In genomic region chr16:50879873-50880695, GRCh38 we compare ENCODE assay signal across 13 cellular contexts.
A peak's percentile ranks its signal among the peaks of the same experiment; 100 is the strongest.
DNase-seq lines count a peak whose midpoint lies in the region; ATAC-seq and TF ChIP-seq lines count a peak whose summit lies in the region.
"Had no signal": no experiment of that assay in that cellular context is flagged by ENCODE, and none has a peak within 500 bp of the region (broad histone marks: within the 10 kb centered on the region; RNA-seq: fewer than 3 reads in every experiment).

No MANE protein-coding gene starts in this region.

- H3K4me1 ChIP-seq in colonic mucosa: no peaks in the 10 kb centered on the region

- no peaks in the 10 kb centered on the region for H3K9me3 ChIP-seq in colonic mucosa

- no peak overlapping the region for H3K27ac ChIP-seq in colonic mucosa
- H3K27ac ChIP-seq: C4-2B, SK-N-MC had no signal

- ATAC-seq in GM18517 (IDR thresholded peaks at IDR 0.05; ENCODE audit: unreplicated experiment): no peak
- ATAC-seq: left cardiac atrium, right cardiac atrium had no signal

- TF ChIP-seq CTCF in colonic mucosa (IDR thresholded peaks at IDR 0.05): no peak

- no peaks in the 10 kb centered on the region for H3K27me3 ChIP-seq in colonic mucosa

- H3K36me3 ChIP-seq in colonic mucosa: no peaks in the 10 kb centered on the region

- H3K9ac ChIP-seq in colonic mucosa (ENCODE audit: low read depth in 2 of 2, low read length in 2 of 2): no peak overlapping the region

- DNase-seq in DMS153 treated with DMSO at 0.1 percent for 48 hours (lab: John Stamatoyannopoulos, UW; ENCODE audit: unreplicated experiment) (peak; percentile 35), NCI-H146 (lab: John Stamatoyannopoulos, UW) (peak; percentile 89), astrocyte of the hippocampus (ENCODE audit: low read depth, low spot score) (peak; percentile 17), medulla oblongata (ENCODE audit: extremely low spot score) (peak; percentile 52), colonic mucosa (no peak), NCI-H446 treated with DMSO at 0.1 percent for 48 hours (lab: John Stamatoyannopoulos, UW) (no peak), germinal center (ENCODE audit: low spot score) (no peak)
- DNase-seq: activated CD4-positive, alpha-beta T cell treated with anti-CD3 and anti-CD28 coated beads, Interleukin-2, amount 10 ng/mL, durations not matched to agents 24 days and 14 days; left cardiac atrium; right cardiac atrium had no signal

- H3K4me3 ChIP-seq in colonic mucosa: no peak overlapping the region
- H3K4me3 ChIP-seq: SK-N-MC had no signal

- intact Hi-C loops in colonic mucosa (cut with DNase I): no loop called here

Comparison
In these comparisons a context has a peak if more than half of its experiments do, and no peak if none do; other contexts are left out.
1. DNase-seq: peak in DMS153 treated with DMSO at 0.1 percent for 48 hours (single experiment), NCI-H146 (single experiment), astrocyte of the hippocampus (single experiment) and medulla oblongata (single experiment); none in colonic mucosa (single experiment), NCI-H446 treated with DMSO at 0.1 percent for 48 hours (single experiment) and germinal center (single experiment).